ENCODE assay signal across 1 cellular context in genomic region chr10:126379166-126379565, GRCh38. TPM values are rescaled to one million over a fixed set of nuclear protein-coding genes. Genes with fewer than 3 reads are reported as not detected.
"Had no signal": no experiment of that assay in that cellular context is flagged by ENCODE, and none has a peak within 500 bp of the region (broad histone marks: within the 10 kb centered on the region; RNA-seq: fewer than 3 reads in every experiment).

No MANE protein-coding gene starts in this region.

RNA-seq across cellular contexts. Expression of gene ADAM12, which starts 9.1 kb away (rescaled TPM):
- polyA plus RNA-seq: naive thymus-derived CD8-positive, alpha-beta T cell had no signal
